Comparison of ENCODE assay signal across 21 cellular contexts in genomic region chr20:62999580-62999979, GRCh38. TPM values are rescaled to one million over a fixed set of nuclear protein-coding genes. Genes with fewer than 3 reads are reported as not detected.
"Had no signal": no experiment of that assay in that cellular context is flagged by ENCODE, and none has a peak within 500 bp of the region (broad histone marks: within the 10 kb centered on the region; RNA-seq: fewer than 3 reads in every experiment).

No MANE protein-coding gene starts in this region.

- H2AFZ ChIP-seq: neural progenitor cell had no signal

- H3K36me3 Mint-ChIP-seq: activated naive CD8-positive, alpha-beta T cell; mesothelial cell of epicardium; neural progenitor cell had no signal

- H3K4me2 ChIP-seq: neural progenitor cell had no signal

- H3K4me3 ChIP-seq: dorsolateral prefrontal cortex, esophagus muscularis mucosa, lower lobe of right lung, neural progenitor cell, pancreas, tibial artery, vagina had no signal

- H3K36me3 ChIP-seq: esophagus muscularis mucosa, lower lobe of right lung, neural progenitor cell, pancreas, tibial artery, vagina had no signal

- H3K9me3 Mint-ChIP-seq: activated T-cell treated with anti-CD3 and anti-CD28 coated beads, Interleukin-2, amount 50 U/mL, for 4 hours; mesothelial cell of epicardium had no signal

- FAIRE-seq: pancreas, TTC549 had no signal

- DNase-seq: activated CD4-positive, alpha-beta T cell treated with anti-CD3 and anti-CD28 coated beads, Interleukin-2, amount 50 U/mL, for 1 hour; activated gamma-delta T cell; activated T-cell treated with anti-CD3 and anti-CD28 coated beads, Interleukin-2, amount 50 U/mL, for 4 hours; anterior cingulate cortex; dorsolateral prefrontal cortex; left cardiac atrium; lower lobe of right lung; stimulated activated CD4-positive, alpha-beta T cell treated with anti-CD3 and anti-CD28 coated beads, Interleukin-15, amount 100 ng/mL, for 24 hours; stimulated activated CD4-positive, alpha-beta T cell treated with anti-CD3 and anti-CD28 coated beads, Interleukin-4, amount 100 ng/mL, for 24 hours; tibial artery had no signal

- H3K9ac ChIP-seq: neural progenitor cell had no signal

- ATAC-seq: activated T-cell treated with anti-CD3 and anti-CD28 coated beads, Interleukin-2, amount 50 U/mL, for 4 hours; left cardiac atrium; lower lobe of right lung; pancreas had no signal

- H3K9me3 ChIP-seq: esophagus muscularis mucosa, lower lobe of right lung, pancreas, tibial artery, vagina had no signal

- H3K4me1 ChIP-seq: esophagus muscularis mucosa, lower lobe of right lung, pancreas, tibial artery, vagina had no signal

- H3K4me1 Mint-ChIP-seq: mesothelial cell of epicardium had no signal

- H3K4me3 Mint-ChIP-seq: activated naive CD8-positive, alpha-beta T cell; activated T-cell treated with anti-CD3 and anti-CD28 coated beads, Interleukin-2, amount 50 U/mL, for 4 hours; mesothelial cell of epicardium; neural progenitor cell had no signal

- H3K27ac Mint-ChIP-seq: activated naive CD8-positive, alpha-beta T cell; mesothelial cell of epicardium; neural progenitor cell had no signal

RNA-seq across cellular contexts. Expression of gene BHLHE23, which starts 7.2 kb away (rescaled TPM):
- total RNA-seq: activated T-cell treated with anti-CD3 and anti-CD28 coated beads, Interleukin-2, amount 50 U/mL, for 4 hours; cerebellum; dorsolateral prefrontal cortex; esophagus muscularis mucosa; fibroblast of villous mesenchyme; left cardiac atrium; lower lobe of right lung; mesothelial cell of epicardium; myocyte; pancreas; skeletal muscle tissue; vagina had no signal

RNA-seq across cellular contexts. Expression of gene SLC17A9, which starts 47.1 kb away (rescaled TPM):
- total RNA-seq: myocyte, skeletal muscle tissue had no signal
